10 cellular contexts compared by ENCODE assay signal in genomic region chr5:139690385-139691274, GRCh38. TPM values are rescaled to one million over a fixed set of nuclear protein-coding genes. Genes with fewer than 3 reads are reported as not detected.
DNase-seq lines count a peak whose midpoint lies in the region; ATAC-seq, FAIRE-seq and TF ChIP-seq lines count a peak whose summit lies in the region.
"Had no signal": no experiment of that assay in that cellular context is flagged by ENCODE, and none has a peak within 500 bp of the region (broad histone marks: within the 10 kb centered on the region; RNA-seq: fewer than 3 reads in every experiment).

No MANE protein-coding gene starts in this region.

- no peaks in the 10 kb centered on the region for H3K36me3 Mint-ChIP-seq in effector memory CD8-positive, alpha-beta T cell (ENCODE audit: insufficient read depth)

- H3K9ac ChIP-seq in mucosa of stomach (ENCODE audit: low read length) (peak overlapping the region; percentile 61), MM.1S (ENCODE audit: low read length) (no peak overlapping the region)

- no peaks in the 10 kb centered on the region for H3K9me2 ChIP-seq in MM.1S (replicated peaks; ENCODE audit: insufficient read depth, low read length)

- no peaks in the 10 kb centered on the region for H3K36me3 ChIP-seq in mucosa of stomach (ENCODE audit: control insufficient read depth, insufficient read depth, low read length)
- H3K36me3 ChIP-seq in MM.1S (replicated peaks; ENCODE audit: insufficient read depth, low read length), result no peaks in the 10 kb centered on the region

- H3K4me3 ChIP-seq in A549 (no peak overlapping the region), coronary artery (peak overlapping the region; percentile 2), mucosa of stomach (ENCODE audit: low read length) (no peak overlapping the region), MM.1S (ENCODE audit: low read length) (no peak overlapping the region)

- no peak overlapping the region for H2AFZ ChIP-seq in MM.1S (ENCODE audit: low read length)

- no peaks in the 10 kb centered on the region for H3K79me2 ChIP-seq in MM.1S (ENCODE audit: low read length)

- H3K27me3 ChIP-seq in mucosa of stomach (ENCODE audit: control insufficient read depth, insufficient read depth, low read length), result peaks cover 7% of the 10 kb centered on the region
- no peaks in the 10 kb centered on the region for H3K27me3 ChIP-seq in MM.1S (replicated peaks; ENCODE audit: insufficient read depth, low read length)

- no peak for DNase-seq in A549 (ENCODE audit: low read depth in 1 of 2, low spot score in 1 of 2)
- no peak for DNase-seq in coronary artery (ENCODE audit: low spot score)
- no peak for DNase-seq in NCI-H446 treated with DMSO at 0.1 percent for 48 hours (lab: John Stamatoyannopoulos, UW)
- DNase-seq in effector memory CD8-positive, alpha-beta T cell, result no peak
- DNase-seq in MM.1S, result no peak
- DNase-seq: CD4-positive, alpha-beta T cell; stimulated activated naive CD4-positive, alpha-beta T cell treated with Interleukin-2 at 50 U/mL for 16 hours had no signal

- TF ChIP-seq EP300 in A549 (IDR thresholded peaks at IDR 0.05), result no peak

- TF ChIP-seq CTCF in A549 (IDR thresholded peaks at IDR 0.05), result no peak; the same call in 2 of the 3 replicates
- TF ChIP-seq CTCF in LNCAP (IDR thresholded peaks at IDR 0.05), result peak; percentile 33
- TF ChIP-seq CTCF in coronary artery (IDR thresholded peaks at IDR 0.05), result no peak
- TF ChIP-seq CTCF in MM.1S (IDR thresholded peaks at IDR 0.05; ENCODE audit: low read length), result no peak

- H3K27ac ChIP-seq in A549 (peak overlapping the region; percentile 20 to 69; a peak in 5 of 6 replicates), coronary artery (peak overlapping the region; percentile 35 to 49), MM.1S (ENCODE audit: low read length) (no peak overlapping the region)

- no peaks in the 10 kb centered on the region for H3F3A ChIP-seq in MM.1S (ENCODE audit: insufficient read depth, low read length)

- H3K9me3 ChIP-seq in A549, result no peaks in the 10 kb centered on the region
- no peaks in the 10 kb centered on the region for H3K9me3 ChIP-seq in mucosa of stomach (ENCODE audit: control insufficient read depth, low read length)
- H3K9me3 ChIP-seq in MM.1S (replicated peaks; ENCODE audit: insufficient read depth, low read length), result no peaks in the 10 kb centered on the region

- peaks cover 30% of the 10 kb centered on the region for H3K4me1 ChIP-seq in A549
- H3K4me1 ChIP-seq in mucosa of stomach (ENCODE audit: control insufficient read depth, insufficient read depth, low read length), result peaks cover 19% of the 10 kb centered on the region
- H3K4me1 ChIP-seq in MM.1S (ENCODE audit: low read length), result no peaks in the 10 kb centered on the region

- CTCF ChIA-PET in A549 (lab: Yijun Ruan, JAX), result interaction anchor here (0.6 to 10.6 kb wide), 37 partner anchors 8 to 270 kb away, joined by 3 to 248 read pairs (median 6); partner anchors contain the start of genes CXXC5 and DNAJC18

- TF ChIP-seq POLR2A in A549 (IDR thresholded peaks at IDR 0.05; ENCODE audit: low read length), result no peak

- no peak overlapping the region for H3K4me3 Mint-ChIP-seq in effector memory CD8-positive, alpha-beta T cell
- H3K4me3 Mint-ChIP-seq: CD4-positive, alpha-beta T cell had no signal

- POLR2A ChIA-PET in A549 (lab: Yijun Ruan, JAX), result no interaction called here

- no peak; a peak in 1 of 5 replicates for TF ChIP-seq RAD21 in A549 (conservative IDR thresholded peaks at IDR 0.05 in 1 of 2, IDR thresholded peaks at IDR 0.05 in 1 of 2)

- no peaks in the 10 kb centered on the region for H3K27me3 Mint-ChIP-seq in effector memory CD8-positive, alpha-beta T cell
- H3K27me3 Mint-ChIP-seq: CD4-positive, alpha-beta T cell had no signal

- peak in 1 of 2 experiments; percentile 38; a peak in 4 of 6 replicates for ATAC-seq in A549
- ATAC-seq in HG03108 (IDR thresholded peaks at IDR 0.05; ENCODE audit: unreplicated experiment), result no peak
- ATAC-seq in effector memory CD8-positive, alpha-beta T cell (replicated peaks), result no peak

- H3K4me2 ChIP-seq in A549 (peak overlapping the region; percentile 21; the same call in 1 of the 3 replicates), MM.1S (ENCODE audit: low read depth, low read length) (no peak overlapping the region)

- FAIRE-seq in A549 (lab: Jason Lieb, UNC), result no peak

- H3K4me1 Mint-ChIP-seq in effector memory CD8-positive, alpha-beta T cell (ENCODE audit: low read depth in 2 of 2), result peaks cover 5 to 6% of the 10 kb centered on the region in 2 donors

- H3K9me3 Mint-ChIP-seq in effector memory CD8-positive, alpha-beta T cell, result no peaks in the 10 kb centered on the region
- H3K9me3 Mint-ChIP-seq: CD4-positive, alpha-beta T cell had no signal

- WGBS in A549 (ENCODE audit: missing lambda C conversion rate), result 56% methylated on average over 12 of the region's 20 CpGs

- H4K20me1 ChIP-seq in MM.1S (ENCODE audit: insufficient read depth, low read length), result no peaks in the 10 kb centered on the region

- H3K27ac Mint-ChIP-seq in effector memory CD8-positive, alpha-beta T cell, result peak overlapping the region in 1 of 2 donors; percentile 45
- H3K27ac Mint-ChIP-seq: CD4-positive, alpha-beta T cell had no signal

TF ChIP-seq in A549, 52 proteins besides CTCF, POLR2A, EP300 and RAD21:
- no peak for TF ChIP-seq RCOR1 (IDR thresholded peaks at IDR 0.05; ENCODE audit: low read depth, low read length)
- TF ChIP-seq CHD2 (IDR thresholded peaks at IDR 0.05; ENCODE audit: low read length, partially characterized antibody), result no peak
- TF ChIP-seq ATOH8 (CRISPR knock-in tag; IDR thresholded peaks at IDR 0.05; ENCODE audit: low read depth), result no peak
- TF ChIP-seq NPAS2 (CRISPR knock-in tag; IDR thresholded peaks at IDR 0.05; ENCODE audit: borderline replicate concordance), result no peak
- TF ChIP-seq EHF (CRISPR knock-in tag; IDR thresholded peaks at IDR 0.05), result no peak
- no peak for TF ChIP-seq HES2 (IDR thresholded peaks at IDR 0.05)
- TF ChIP-seq JUNB (IDR thresholded peaks at IDR 0.05), result no peak
- TF ChIP-seq ZNF302 (CRISPR knock-in tag; IDR thresholded peaks at IDR 0.05), result no peak
- TF ChIP-seq NR3C1 (IDR thresholded peaks at IDR 0.05), result no peak
- TF ChIP-seq FOXS1 (CRISPR knock-in tag; IDR thresholded peaks at IDR 0.05), result no peak
- no peak for TF ChIP-seq TFCP2L1 (CRISPR knock-in tag; IDR thresholded peaks at IDR 0.05)
- no peak for TF ChIP-seq MAX (IDR thresholded peaks at IDR 0.05)
- no peak for TF ChIP-seq HOXB13 (CRISPR knock-in tag; IDR thresholded peaks at IDR 0.05; ENCODE audit: low read depth)

RNA-seq across cellular contexts. Expression of gene CXXC5, which starts 42.5 kb away (rescaled TPM):
- polyA plus RNA-seq in A549 (2011; rRNA removed) (16.7 and 18.1 TPM in 2 replicates), A549 (2017; fragmentation: RNase III; extraction: RNeasy Plus Mini Kit Qiagen cat#74134 plus additional on column Dnase treatment) (22.5 to 32.5 TPM (median 26.1 TPM) in 3 replicates)
- polyA plus RNA-seq in A549 (2012; cell fraction: cytosol; rRNA removed), result 19.5 and 34.4 TPM in 2 replicates
- 24.3 and 27.2 TPM in 2 replicates for polyA plus RNA-seq in A549 (2012; cell fraction: nucleus; rRNA removed)
- polyA minus RNA-seq in A549 (2011; rRNA and poly(A)+ RNA removed), result 6.9 and 12.0 TPM in 2 replicates
